In the genomic region with DNA sequence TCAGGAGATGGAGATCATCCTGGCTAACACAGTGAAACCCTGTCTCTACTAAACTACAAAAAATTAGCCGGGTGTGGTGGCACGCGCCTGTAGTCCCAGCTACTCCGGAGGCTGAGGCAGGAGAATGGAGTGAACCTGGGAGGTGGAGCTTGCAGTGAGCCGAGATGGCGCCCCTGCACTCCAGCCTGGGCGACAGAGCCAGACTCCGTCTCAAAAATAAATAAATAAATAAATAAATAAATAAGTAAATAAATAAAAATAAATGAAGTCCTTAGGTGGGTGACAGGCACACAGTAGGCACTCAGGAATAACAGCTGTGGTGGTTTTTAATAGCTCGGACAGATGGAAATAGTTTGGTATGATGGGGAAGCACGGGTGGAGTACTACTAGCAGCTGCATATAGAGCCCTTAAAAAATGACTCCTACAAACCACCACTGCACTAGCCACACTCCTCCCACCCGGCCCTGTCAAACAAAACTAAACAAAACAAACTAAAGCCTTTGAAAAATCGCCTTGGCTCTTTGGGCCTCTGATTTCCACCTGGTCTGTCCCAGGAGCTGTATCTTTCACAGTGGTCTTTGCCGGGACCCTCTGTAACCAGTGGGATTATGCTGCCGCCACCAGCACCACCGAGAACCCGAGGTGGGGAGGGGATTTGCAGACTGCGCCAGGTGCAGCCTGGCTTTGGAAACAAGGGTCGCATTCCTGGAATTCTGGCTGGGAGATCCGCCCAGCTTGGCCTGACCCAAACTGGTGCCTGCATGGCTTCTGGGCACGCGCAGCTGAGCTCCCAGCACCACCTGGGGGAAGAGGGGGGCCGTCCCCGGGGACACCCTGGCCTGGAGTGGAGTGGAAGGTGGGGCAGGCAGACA, we compare ENCODE assay signal across 11 cellular contexts. TPM values are rescaled to one million over a fixed set of nuclear protein-coding genes. Genes with fewer than 3 reads are reported as not detected.
DNase-seq lines count a peak whose midpoint lies in the region; ATAC-seq and TF ChIP-seq lines count a peak whose summit lies in the region.
"Had no signal": no experiment of that assay in that cellular context is flagged by ENCODE, and none has a peak within 500 bp of the region (broad histone marks: within the 10 kb centered on the region; RNA-seq: fewer than 3 reads in every experiment).

No MANE protein-coding gene starts in this region.

- POLR2A ChIA-PET in T-cell (lab: Charles Lee): interaction anchor here in 1 of 2 donors (0.6 kb wide), 1 partner anchor 26 kb away, joined by 7 read pairs; no protein-coding TSS in a partner anchor

- H3K4me3 ChIP-seq in adrenal gland (no peak overlapping the region), iPS DF 6.9 (ENCODE audit: low read length) (no peak overlapping the region), skeletal muscle satellite cell (ENCODE audit: low read length) (no peak overlapping the region)

- no peaks in the 10 kb centered on the region for H3K27me3 ChIP-seq in adrenal gland
- no peaks in the 10 kb centered on the region for H3K27me3 ChIP-seq in iPS DF 6.9 (ENCODE audit: control insufficient read depth, insufficient read depth, low read length)
- peaks cover 15% of the 10 kb centered on the region for H3K27me3 ChIP-seq in skeletal muscle satellite cell (ENCODE audit: control insufficient read depth, insufficient read depth, low read length)

- H3K36me3 Mint-ChIP-seq in T-cell: no peaks in the 10 kb centered on the region

- H3K4me2 ChIP-seq in skeletal muscle satellite cell (ENCODE audit: low read length): peak overlapping the region; percentile 18

- DNase-seq in HT-29 (ENCODE audit: low spot score): peak; percentile 88
- DNase-seq in adrenal gland: peak in 6 of 7 donors; percentile 65 to 83 (median 76)
- peak; percentile 43 for DNase-seq in iPS DF 6.9 (ENCODE audit: low read depth, low spot score)
- DNase-seq in T-cell: no peak
- DNase-seq in superior temporal gyrus (ENCODE audit: extremely low spot score): no peak
- no peak for DNase-seq in NK-92 (lab: John Stamatoyannopoulos, UW; ENCODE audit: unreplicated experiment)
- DNase-seq: activated CD4-positive, alpha-beta T cell treated with anti-CD3 and anti-CD28 coated beads, Interleukin-2, amount 50 U/mL, for 1 hour; effector CD8-positive, alpha-beta T cell had no signal

- H3K4me1 ChIP-seq in adrenal gland (replicated peaks in 1 of 2) (peaks cover 8 to 10% of the 10 kb centered on the region in 2 donors), iPS DF 6.9 (ENCODE audit: control insufficient read depth, insufficient read depth, low read length) (peaks cover 12% of the 10 kb centered on the region), skeletal muscle satellite cell (ENCODE audit: control insufficient read depth, insufficient read depth, low read length) (peaks cover 15% of the 10 kb centered on the region)

- ATAC-seq in T-cell (replicated peaks in 1 of 4): no peak
- no peak for ATAC-seq in HG03354 (IDR thresholded peaks at IDR 0.05; ENCODE audit: poor library complexity, severe bottlenecking, unreplicated experiment)

- no peak overlapping the region for H3K4me3 Mint-ChIP-seq in T-cell

- WGBS in adrenal gland, 4 donors: 51 to 60% (median 55%) methylated on average over 18 to 23 of the region's 23 CpGs
- no CpG with 5 or more reads among the region's 23 CpGs for WGBS in iPS DF 6.9 (ENCODE audit: insufficient coverage, insufficient read length)

- TF ChIP-seq CTCF in adrenal gland (IDR thresholded peaks at IDR 0.05): no peak

- H3K27ac ChIP-seq in adrenal gland (peak overlapping the region in 3 of 5 donors; percentile 51 to 70 (median 70)), iPS DF 6.9 (ENCODE audit: low read length) (no peak overlapping the region)

- H3K9me3 ChIP-seq in adrenal gland (replicated peaks in 1 of 3): no peaks in the 10 kb centered on the region
- no peaks in the 10 kb centered on the region for H3K9me3 ChIP-seq in iPS DF 6.9 (ENCODE audit: control insufficient read depth, insufficient read depth, low read length)
- H3K9me3 ChIP-seq in skeletal muscle satellite cell (replicated peaks; ENCODE audit: low read length): no peaks in the 10 kb centered on the region

- no peak overlapping the region for H3K9ac ChIP-seq in skeletal muscle satellite cell (ENCODE audit: low read depth, low read length)

- peaks cover 0 to under 1% of the 10 kb centered on the region in 2 donors for H3K27me3 Mint-ChIP-seq in T-cell

- H3K9me3 Mint-ChIP-seq in T-cell: no peaks in the 10 kb centered on the region

- intact Hi-C loops in adrenal gland (cut with DNase I): no loop called here

- CTCF ChIA-PET in T-cell (lab: Charles Lee): no interaction called here

- TF ChIP-seq POLR2A in adrenal gland (IDR thresholded peaks at IDR 0.05): no peak

- no peaks in the 10 kb centered on the region for H3K36me3 ChIP-seq in adrenal gland (replicated peaks in 1 of 2)
- H3K36me3 ChIP-seq in iPS DF 6.9 (ENCODE audit: control insufficient read depth, insufficient read depth, low read length): no peaks in the 10 kb centered on the region
- H3K36me3 ChIP-seq in skeletal muscle satellite cell (ENCODE audit: insufficient read depth, low read length): no peaks in the 10 kb centered on the region

- H3K27ac Mint-ChIP-seq in T-cell: no peak overlapping the region

- peaks cover 12 to 17% (median 16%) of the 10 kb centered on the region in 3 donors for H3K4me1 Mint-ChIP-seq in T-cell

RNA-seq across cellular contexts. Expression of a gene that starts 5.1 kb away (rescaled TPM):
- 37.3 and 42.5 TPM in 2 replicates for total RNA-seq in HT-29 (2014; rRNA removed; shearing (Covaris generic))
- total RNA-seq in adrenal gland (10 to 100 TPM; 19.0 to 28.5 (median 26.4) TPM), T-cell (10 to 100 TPM; 17.5 to 38.3 (median 30.9) TPM)
- 10 to 100 TPM; 18.5 to 21.4 (median 19.5) TPM for polyA plus RNA-seq in adrenal gland
- 22.3 and 25.1 TPM in 2 replicates for total RNA-seq in skeletal muscle satellite cell (2012; rRNA removed)

RNA-seq across cellular contexts. Expression of a gene that starts 33.6 kb away (rescaled TPM):
- not detected in 2 replicates for total RNA-seq in HT-29 (2014; rRNA removed; shearing (Covaris generic))
- 100 to 1,000 TPM in 1 of 8 donors, 10 to 100 TPM in 3, not detected in 4; 20.2 to 101 (median 59.5) TPM for total RNA-seq in adrenal gland
- polyA plus RNA-seq in adrenal gland: not detected
- total RNA-seq in skeletal muscle satellite cell (2012; rRNA removed): not detected in 2 replicates
- total RNA-seq in T-cell: 100 to 1,000 TPM in 2 of 5 donors, 10 to 100 TPM in 3; 55.0 to 121 (median 78.9) TPM
- total RNA-seq: NCI-H460 had no signal

Comparison
In these comparisons a context has a peak if more than half of its experiments do, and no peak if none do; other contexts are left out.
1. DNase-seq: peak in HT-29 (single experiment), adrenal gland (6 of 7) and iPS DF 6.9 (single experiment); none in T-cell (0 of 34), superior temporal gyrus (single experiment) and NK-92 (single experiment).